In genomic region chr1:18676431-18676830, GRCh38 we compare ENCODE assay signal across 17 cellular contexts. TPM values are rescaled to one million over a fixed set of nuclear protein-coding genes. Genes with fewer than 3 reads are reported as not detected.
A peak's percentile ranks its signal among the peaks of the same experiment; 100 is the strongest.
DNase-seq lines count a peak whose midpoint lies in the region; ATAC-seq, FAIRE-seq and TF ChIP-seq lines count a peak whose summit lies in the region.
"Had no signal": no experiment of that assay in that cellular context is flagged by ENCODE, and none has a peak within 500 bp of the region (broad histone marks: within the 10 kb centered on the region; RNA-seq: fewer than 3 reads in every experiment).

No MANE protein-coding gene starts in this region.

- H3K79me2 ChIP-seq in K562 (ENCODE audit: control insufficient read depth, insufficient read depth, low read length): no peaks in the 10 kb centered on the region
- no peaks in the 10 kb centered on the region for H3K79me2 ChIP-seq in HepG2 (ENCODE audit: insufficient read depth, low read length)

- no peak for DNase-seq in A549 (ENCODE audit: low read depth in 1 of 2, low spot score in 1 of 2)
- peak; percentile 3 for DNase-seq in EH (ENCODE audit: low read depth)
- DNase-seq in K562 (ENCODE audit: extremely low read depth in 1 of 4, low spot score in 3 of 4): no peak
- peak; percentile 33 for DNase-seq in HepG2 (ENCODE audit: low spot score)
- DNase-seq in central memory CD4-positive, alpha-beta T cell: no peak
- DNase-seq in dedifferentiated amniotic fluid mesenchymal stem cell (ENCODE audit: extremely low spot score): no peak
- no peak for DNase-seq in GM03348 (ENCODE audit: low spot score)
- DNase-seq in uterus: no peak
- DNase-seq: DMS 273 treated with DMSO at 0.1 percent for 48 hours, NCI-H1092 treated with DMSO at 0.1 percent for 48 hours, NCI-H1694, NCI-H446, NCI-H748 treated with DMSO at 0.1 percent for 48 hours, PC-9 had no signal

- peak overlapping the region; percentile 60 to 68; a peak in 5 of 6 replicates for H3K27ac ChIP-seq in A549
- H3K27ac ChIP-seq in K562 (ENCODE audit: extremely low read depth, low read depth, low read length): no peak overlapping the region
- no peak overlapping the region for H3K27ac ChIP-seq in HepG2 (ENCODE audit: extremely low read length, insufficient read depth, low read length)
- no peak overlapping the region for H3K27ac ChIP-seq in uterus
- H3K27ac ChIP-seq: PC-9 had no signal

- POLR2A ChIA-PET in A549 (lab: Yijun Ruan, JAX) (no interaction called here), K562 (lab: Yijun Ruan, JAX) (no interaction called here), HepG2 (lab: Yijun Ruan, JAX) (no interaction called here)

- TF ChIP-seq CTCF in A549 (IDR thresholded peaks at IDR 0.05): no peak
- TF ChIP-seq CTCF in K562 (IDR thresholded peaks at IDR 0.05 in 2 of 3, conservative IDR thresholded peaks at IDR 0.05 in 1 of 3; ENCODE audit: insufficient read depth in 2 of 3, low read depth in 1 of 3, low read length in 3 of 3): no peak
- TF ChIP-seq CTCF in HepG2 (CRISPR knock-in tag; IDR thresholded peaks at IDR 0.05): no peak
- no peak for TF ChIP-seq CTCF in uterus (IDR thresholded peaks at IDR 0.05)

- BruUV-seq in K562 (replicated peaks; lab: Mats Ljungman, UMichigan) (no TSS peak), HepG2 (replicated peaks; lab: Mats Ljungman, UMichigan) (no TSS peak)

- H3K9ac ChIP-seq in K562 (ENCODE audit: insufficient read depth in 1 of 2, low read depth in 2 of 2, low read length in 2 of 2) (no peak overlapping the region), HepG2 (ENCODE audit: insufficient read depth, low read depth, low read length) (no peak overlapping the region)

- no peak for TF ChIP-seq POLR2A in A549 (IDR thresholded peaks at IDR 0.05; ENCODE audit: low read length)
- TF ChIP-seq POLR2A in K562 (conservative IDR thresholded peaks at IDR 0.05): no peak
- no peak for TF ChIP-seq POLR2A in HepG2 (IDR thresholded peaks at IDR 0.05; ENCODE audit: insufficient read depth in 1 of 2, low read depth in 2 of 2, low read length in 2 of 2)
- no peak for TF ChIP-seq POLR2A in uterus (IDR thresholded peaks at IDR 0.05)

- peaks cover 21% of the 10 kb centered on the region for H3K4me1 ChIP-seq in A549
- no peaks in the 10 kb centered on the region for H3K4me1 ChIP-seq in K562 (replicated peaks in 1 of 2; ENCODE audit: control insufficient read depth in 2 of 2, insufficient read depth in 2 of 2, low read length in 2 of 2)
- peaks cover 13% of the 10 kb centered on the region for H3K4me1 ChIP-seq in HepG2 (ENCODE audit: insufficient read depth, low read length)
- no peaks in the 10 kb centered on the region for H3K4me1 ChIP-seq in uterus

- no peaks in the 10 kb centered on the region for H3K9me3 ChIP-seq in A549
- H3K9me3 ChIP-seq in K562 (replicated peaks; ENCODE audit: control insufficient read depth, insufficient read depth, low read depth, low read length): no peaks in the 10 kb centered on the region
- H3K9me3 ChIP-seq in HepG2 (ENCODE audit: low read length): no peaks in the 10 kb centered on the region
- H3K9me3 ChIP-seq in uterus: no peaks in the 10 kb centered on the region

- TF ChIP-seq RAD21 in A549 (conservative IDR thresholded peaks at IDR 0.05 in 1 of 2, IDR thresholded peaks at IDR 0.05 in 1 of 2) (no peak), K562 (CRISPR knock-in tag; conservative IDR thresholded peaks at IDR 0.05 in 1 of 2, IDR thresholded peaks at IDR 0.05 in 1 of 2) (no peak), HepG2 (CRISPR knock-in tag; IDR thresholded peaks at IDR 0.05) (no peak)

- 70% methylated on average over 1 of the region's 5 CpGs for WGBS in A549 (ENCODE audit: missing lambda C conversion rate)
- WGBS in K562 (ENCODE audit: insufficient coverage, low coverage, missing lambda C conversion rate): 15% methylated on average over 2 of the region's 5 CpGs
- WGBS in HepG2 (ENCODE audit: low lambda C conversion rate): 27% methylated on average over 5 of the region's 5 CpGs

- TF ChIP-seq EP300 in A549 (IDR thresholded peaks at IDR 0.05) (no peak), K562 (IDR thresholded peaks at IDR 0.05; ENCODE audit: low read length) (no peak), HepG2 (IDR thresholded peaks at IDR 0.05; ENCODE audit: low read depth in 2 of 2, low read length in 2 of 2) (no peak), HepG2 (CRISPR knock-in tag; IDR thresholded peaks at IDR 0.05; ENCODE audit: borderline replicate concordance) (no peak)

- no peaks in the 10 kb centered on the region for H3K36me3 ChIP-seq in K562 (ENCODE audit: control insufficient read depth, insufficient read depth, low read length)
- H3K36me3 ChIP-seq in HepG2 (replicated peaks in 1 of 2; ENCODE audit: control insufficient read depth in 1 of 2, insufficient read depth in 2 of 2, low read length in 2 of 2): no peaks in the 10 kb centered on the region
- no peaks in the 10 kb centered on the region for H3K36me3 ChIP-seq in uterus

- H3K4me3 ChIP-seq in A549: no peak overlapping the region
- no peak overlapping the region for H3K4me3 ChIP-seq in K562
- no peak overlapping the region for H3K4me3 ChIP-seq in HepG2 (replicated peaks in 1 of 3; ENCODE audit: insufficient read depth in 1 of 3, low read depth in 2 of 3, low read length in 3 of 3)
- no peak overlapping the region for H3K4me3 ChIP-seq in uterus
- H3K4me3 ChIP-seq: PC-9 had no signal

- no peaks in the 10 kb centered on the region for H3K9me1 ChIP-seq in K562 (ENCODE audit: control insufficient read depth, insufficient read depth, low read length)

- H4K20me1 ChIP-seq in K562 (replicated peaks; ENCODE audit: control insufficient read depth, insufficient read depth, low read length): peaks cover 7% of the 10 kb centered on the region; the same call in 1 of the 2 replicates
- H4K20me1 ChIP-seq in HepG2 (ENCODE audit: insufficient read depth, low read length): no peaks in the 10 kb centered on the region

- FAIRE-seq in A549 (lab: Jason Lieb, UNC) (no peak), K562 (lab: Jason Lieb, UNC) (no peak), HepG2 (lab: Jason Lieb, UNC) (no peak)
- FAIRE-seq: GM18507 had no signal

- intact Hi-C loops in K562 (cut with micrococcal nuclease): no loop called here
- intact Hi-C loops in HepG2 (cut with micrococcal nuclease; ENCODE audit: unreplicated experiment): no loop called here
- intact Hi-C loops in uterus (cut with DNase I; ENCODE audit: low total_unique reads): no loop called here

- CTCF ChIA-PET in A549 (lab: Yijun Ruan, JAX) (interaction anchor here (1.2 to 1.7 kb wide), 4 partner anchors 9 to 79 kb away, joined by 3 to 9 read pairs (median 4); no protein-coding TSS in a partner anchor), K562 (lab: Yijun Ruan, JAX; ENCODE audit: low intra/inter-chr PET ratio) (interaction anchor here (0.6 kb wide), 1 partner anchor 1319 kb away, joined by 4 read pairs; no protein-coding TSS in a partner anchor), HepG2 (lab: Yijun Ruan, JAX; ENCODE audit: low intra/inter-chr PET ratio, low total read pairs) (no interaction called here)

- no peak overlapping the region for H2AFZ ChIP-seq in K562 (ENCODE audit: low read depth, low read length)
- no peak overlapping the region for H2AFZ ChIP-seq in HepG2 (ENCODE audit: low read length)
- H2AFZ ChIP-seq: PC-9 had no signal

- H3K27me3 ChIP-seq in K562 (ENCODE audit: control insufficient read depth in 2 of 2, insufficient read depth in 2 of 2, low read length in 2 of 2): peaks cover 9 to 47% of the 10 kb centered on the region in 2 experiments; a peak in 3 of 5 replicates
- H3K27me3 ChIP-seq in HepG2 (ENCODE audit: control insufficient read depth in 1 of 2, insufficient read depth in 2 of 2, low read length in 2 of 2): peaks cover 6 to 52% of the 10 kb centered on the region in 2 experiments; a peak in 4 of 5 replicates
- no peaks in the 10 kb centered on the region for H3K27me3 ChIP-seq in uterus

- H3K4me2 ChIP-seq in A549: peak overlapping the region; percentile 38; the same call in 2 of the 3 replicates
- no peak overlapping the region for H3K4me2 ChIP-seq in K562 (ENCODE audit: insufficient read depth, low read length)
- H3K4me2 ChIP-seq in HepG2 (ENCODE audit: low read depth, low read length): no peak overlapping the region; the same call in 1 of the 2 replicates
- H3K4me2 ChIP-seq: PC-9 had no signal

- ATAC-seq in A549 (no peak), K562 (peak; percentile 63), HepG2 (peak; percentile 53; the same call in 2 of the 3 replicates)

- in situ Hi-C loops in K562 (cut with MboI) (no loop called here), HepG2 (cut with HindIII; ENCODE audit: extremely low pct_ligation_motif_present, low pct_unique_long_range_greater_than_20kb) (no loop called here)

RNA-seq across cellular contexts. Expression of gene PAX7, which starts 45.8 kb away (rescaled TPM):
- polyA plus RNA-seq in A549 (2011; rRNA removed) (0.48 and 0.93 TPM in 2 replicates), A549 (2017; fragmentation: RNase III; extraction: RNeasy Plus Mini Kit Qiagen cat#74134 plus additional on column Dnase treatment) (0.13 to 0.23 TPM (median 0.21 TPM) in 3 replicates), K562 (2011; rRNA removed) (not detected in 2 replicates), K562 (2014; fragmentation: Illumina TruSeq; extraction: Trizol) (not detected in 2 replicates), K562 (2014; fragmentation: Nextera tagmentation; extraction: Ambion mirVana) (not detected), K562 (2014; rRNA removed) (not detected in 2 replicates), HepG2 (2011; rRNA removed) (not detected in 2 replicates)
- polyA plus RNA-seq in A549 (2012; cell fraction: cytosol; rRNA removed): 0.18 and 0.19 TPM in 2 replicates
- 0.16 and 0.19 TPM in 2 replicates for polyA plus RNA-seq in A549 (2012; cell fraction: nucleus; rRNA removed)
- 0.45 and 0.54 TPM in 2 replicates for polyA minus RNA-seq in A549 (2011; rRNA and poly(A)+ RNA removed)
- not detected in 2 replicates for total RNA-seq in K562 (2011; cell fraction: chromatin; rRNA removed; ENCODE audit: low replicate concordance)
- not detected in 2 replicates for total RNA-seq in K562 (2011; cell fraction: nucleolus; rRNA removed)
- not detected in 2 replicates for total RNA-seq in K562 (2011; cell fraction: nucleoplasm; rRNA removed)
- total RNA-seq in K562 (2014; rRNA removed) (not detected in 2 replicates), K562 (2014; rRNA removed; fragmentation: Illumina TruSeq; extraction: Trizol) (not detected in 2 replicates), K562 (2015; rRNA removed; fragmentation: Illumina TruSeq; extraction: Trizol) (not detected in 2 replicates), K562 (2021) (not detected in 2 replicates), HepG2 (2016; rRNA removed; fragmentation: Illumina TruSeq; extraction: Trizol) (not detected in 2 replicates), uterus (not detected)
- polyA plus RNA-seq in K562 (2011; cell fraction: cytosol; rRNA removed): not detected in 2 replicates
- polyA plus RNA-seq in K562 (2011; cell fraction: nucleus; rRNA removed): not detected in 2 replicates
- polyA plus RNA-seq in K562 (2012): not detected in 2 replicates
- not detected in 2 replicates for polyA minus RNA-seq in K562 (2011; rRNA and poly(A)+ RNA removed)
- polyA minus RNA-seq in K562 (2011; cell fraction: cytosol; rRNA and poly(A)+ RNA removed): not detected in 2 replicates
- not detected in 2 replicates for polyA minus RNA-seq in K562 (2011; cell fraction: nucleus; rRNA and poly(A)+ RNA removed)
- total RNA-seq in HepG2 (2016; cell fraction: cytosol; rRNA removed; fragmentation: Illumina TruSeq; extraction: Trizol; ENCODE audit: low read depth): not detected in 2 replicates
- total RNA-seq in HepG2 (2016; cell fraction: insoluble cytoplasmic fraction; rRNA removed; fragmentation: Illumina TruSeq; extraction: Trizol): not detected in 2 replicates
- total RNA-seq in HepG2 (2016; cell fraction: membrane; rRNA removed; fragmentation: Illumina TruSeq; extraction: Trizol): not detected in 2 replicates
- total RNA-seq in HepG2 (2016; cell fraction: nucleus; rRNA removed; fragmentation: Illumina TruSeq; extraction: Trizol): not detected in 2 replicates
- not detected in 2 replicates for polyA plus RNA-seq in HepG2 (2011; cell fraction: cytosol; rRNA removed)
- polyA plus RNA-seq in HepG2 (2011; cell fraction: nucleus; rRNA removed): not detected in 2 replicates
- polyA plus RNA-seq in HepG2 (2012): not detected in 2 replicates
- not detected in 2 replicates for polyA plus RNA-seq in HepG2 (2016; cell fraction: cytosol; fragmentation: Illumina TruSeq; extraction: Trizol; ENCODE audit: low read depth)
- polyA plus RNA-seq in HepG2 (2016; cell fraction: insoluble cytoplasmic fraction; fragmentation: Illumina TruSeq; extraction: Trizol; ENCODE audit: low read depth): not detected in 2 replicates
- not detected in 2 replicates for polyA plus RNA-seq in HepG2 (2016; cell fraction: membrane; fragmentation: Illumina TruSeq; extraction: Trizol; ENCODE audit: low read depth)
- not detected in 2 replicates for polyA plus RNA-seq in HepG2 (2016; cell fraction: nucleus; fragmentation: Illumina TruSeq; extraction: Trizol; ENCODE audit: insufficient read depth, low read depth)
- not detected in 2 replicates for polyA minus RNA-seq in HepG2 (2011; rRNA and poly(A)+ RNA removed; ENCODE audit: low replicate concordance)
- not detected in 2 replicates for polyA minus RNA-seq in HepG2 (2011; cell fraction: cytosol; rRNA and poly(A)+ RNA removed)
- polyA minus RNA-seq in HepG2 (2011; cell fraction: nucleus; rRNA and poly(A)+ RNA removed): not detected in 2 replicates
- total RNA-seq: HT1080, PC-9 had no signal
- polyA plus RNA-seq: BJ had no signal

Comparison
In these comparisons a context has a peak if more than half of its experiments do, and no peak if none do; other contexts are left out.
1. ATAC-seq: peak in K562 (single experiment) and HepG2 (single experiment); none in A549 (0 of 2).
2. DNase-seq: peak in EH (single experiment) and HepG2 (single experiment); none in A549 (0 of 2), K562 (0 of 4), central memory CD4-positive, alpha-beta T cell (single experiment), dedifferentiated amniotic fluid mesenchymal stem cell (single experiment), GM03348 (single experiment) and uterus (0 of 2).
3. H3K27ac ChIP-seq: peak in A549 (2 of 2); none in K562 (single experiment), HepG2 (single experiment) and uterus (0 of 2).